In the genomic region with DNA sequence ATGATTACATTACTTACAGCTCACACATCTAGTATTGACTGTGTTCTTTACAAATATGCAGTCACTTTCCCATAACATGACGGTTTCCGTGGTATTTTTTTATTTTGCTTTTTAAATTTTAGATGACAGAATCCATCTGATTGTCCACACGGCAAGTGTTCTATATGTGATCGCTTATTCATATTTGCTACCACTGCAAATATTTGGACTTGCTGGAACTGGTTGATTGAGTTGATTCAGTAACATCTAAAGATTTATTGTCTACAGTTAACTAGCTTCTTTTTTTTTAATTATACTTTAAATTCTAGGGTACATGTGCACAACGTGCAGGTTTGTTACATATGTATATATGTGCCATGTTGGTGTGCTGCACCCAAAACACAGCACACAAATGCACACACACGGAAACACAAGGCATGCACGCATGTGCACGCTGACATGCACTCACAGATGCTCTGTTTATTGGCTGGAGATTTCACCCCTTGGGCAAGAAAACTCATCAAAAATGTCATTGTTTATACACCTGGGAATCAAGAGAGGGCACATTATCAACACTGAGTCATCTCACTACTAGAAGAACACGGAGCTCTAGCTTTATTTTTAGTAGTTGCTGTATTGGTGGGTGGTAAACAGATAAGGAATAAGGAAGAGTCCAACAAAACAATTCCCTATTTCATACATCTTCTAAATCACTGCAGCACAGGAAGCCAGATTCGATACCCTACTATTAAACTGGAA, we compare ENCODE assay signal across 22 cellular contexts. TPM values are rescaled to one million over a fixed set of nuclear protein-coding genes. Genes with fewer than 3 reads are reported as not detected.
A peak's percentile ranks its signal among the peaks of the same experiment; 100 is the strongest.
DNase-seq lines count a peak whose midpoint lies in the region; ATAC-seq and TF ChIP-seq lines count a peak whose summit lies in the region.
"Had no signal": no experiment of that assay in that cellular context is flagged by ENCODE, and none has a peak within 500 bp of the region (broad histone marks: within the 10 kb centered on the region; RNA-seq: fewer than 3 reads in every experiment).

No MANE protein-coding gene starts in this region.

- POLR2A ChIA-PET in RWPE1 (lab: Yijun Ruan, JAX; ENCODE audit: low non-redundant PET) = no interaction called here

- peak; percentile 4 for DNase-seq in DMS53 (lab: John Stamatoyannopoulos, UW)
- no peak for DNase-seq in DMS53 treated with DMSO at 0.1 percent for 48 hours (lab: John Stamatoyannopoulos, UW; ENCODE audit: unreplicated experiment)
- peak; percentile 61 for DNase-seq in RWPE1 (ENCODE audit: low spot score)
- peak; percentile 73 for DNase-seq in epithelial cell of prostate (ENCODE audit: low read depth, low spot score)
- peak; percentile 31 for DNase-seq in renal cortical epithelial cell (ENCODE audit: low read depth)
- no peak for DNase-seq in stimulated activated CD4-positive, alpha-beta T cell treated with anti-CD3 and anti-CD28 coated beads, Interleukin-1b, Interleukin-23, amount 100 ng/mL, for 48 hours
- DNase-seq: 8988T; activated CD4-positive, alpha-beta T cell treated with anti-CD3 and anti-CD28 coated beads, Interleukin-2, amount 50 U/mL, for 48 hours; activated CD4-positive, CD25-positive, alpha-beta regulatory T cell treated with anti-CD3 and anti-CD28 coated beads, Interleukin-2, amount 50 U/mL, for 72 hours; activated naive CD4-positive, alpha-beta T cell treated with anti-CD3 and anti-CD28 coated beads for 36 hours; DMS79; dorsolateral prefrontal cortex; GDM1; left cardiac atrium; NCI-H1436; NCI-H2107; SHP77; stimulated activated naive CD4-positive, alpha-beta T cell; T-helper 17 cell had no signal

- CTCF ChIA-PET in RWPE1 (lab: Yijun Ruan, JAX) = interaction anchor here (0.6 to 1.6 kb wide), 3 partner anchors 8 to 786 kb away, joined by 4 read pairs; no protein-coding TSS in a partner anchor

- H3K27ac ChIP-seq in RWPE1 (no peak overlapping the region), epithelial cell of prostate (peak overlapping the region; percentile 68)
- H3K27ac ChIP-seq: dorsolateral prefrontal cortex, hepatocyte had no signal

- ATAC-seq in GM18867 (IDR thresholded peaks at IDR 0.05; ENCODE audit: unreplicated experiment) (no peak), GM18502 (IDR thresholded peaks at IDR 0.05; ENCODE audit: poor library complexity, unreplicated experiment) (no peak)
- ATAC-seq: T-helper 17 cell had no signal

- no peak for TF ChIP-seq CTCF in RWPE1 (conservative IDR thresholded peaks at IDR 0.05; ENCODE audit: low read depth)

RNA-seq across cellular contexts. Expression of gene ARRDC4, which starts 16.4 kb away (rescaled TPM):
- total RNA-seq in renal cortical epithelial cell = 37.9 and 293 TPM in 2 replicates

Comparison
In these comparisons a context has a peak if more than half of its experiments do, and no peak if none do; other contexts are left out.
1. DNase-seq: peak in DMS53 (single experiment), RWPE1 (single experiment), epithelial cell of prostate (single experiment) and renal cortical epithelial cell (single experiment); none in DMS53 treated with DMSO at 0.1 percent for 48 hours (single experiment) and stimulated activated CD4-positive, alpha-beta T cell treated with anti-CD3 and anti-CD28 coated beads, Interleukin-1b, Interleukin-23, amount 100 ng/mL, for 48 hours (single experiment).